18 cellular contexts compared by ENCODE assay signal in genomic region chr22:44547371-44547770, GRCh38.
"Had no signal": no experiment of that assay in that cellular context is flagged by ENCODE, and none has a peak within 500 bp of the region (broad histone marks: within the 10 kb centered on the region; RNA-seq: fewer than 3 reads in every experiment).

No MANE protein-coding gene starts in this region.

- H3K27me3 ChIP-seq: testis had no signal

- H3K27ac Mint-ChIP-seq: naive thymus-derived CD4-positive, alpha-beta T cell; stimulated activated memory B cell treated with anti-CD40 and anti-IgM and Interleukin-4, amounts not matched to agents 10 μg/mL and 1 μg/mL and 100 μg/mL, for 72 hours had no signal

- H3K27ac ChIP-seq: coronary artery, spleen, testis, tibial nerve had no signal

- DNase-seq: effector CD8-positive, alpha-beta T cell; kidney; left colon; left ventricle myocardium superior; mesendoderm; naive thymus-derived CD4-positive, alpha-beta T cell; nephron progenitor cell; spleen; stimulated activated CD4-positive, alpha-beta T cell treated with anti-CD3 and anti-CD28 coated beads, Interleukin-15, amount 100 ng/mL, for 24 hours; stimulated activated CD4-positive, alpha-beta T cell treated with anti-CD3 and anti-CD28 coated beads, Interleukin-1b, Interleukin-23, amount 100 ng/mL, for 48 hours; stimulated activated CD4-positive, alpha-beta T cell treated with anti-CD3 and anti-CD28 coated beads, Interleukin-4, amount 100 ng/mL, for 24 hours; stimulated activated naive CD8-positive, alpha-beta T cell treated with anti-CD3 and anti-CD28 coated beads, Interleukin-15, amount 100 ng/mL, for 72 hours; testis had no signal

- H3K36me3 ChIP-seq: spleen, tibial nerve had no signal

- H3K4me3 Mint-ChIP-seq: naive thymus-derived CD4-positive, alpha-beta T cell; nephron progenitor cell; stimulated activated memory B cell treated with anti-CD40 and anti-IgM and Interleukin-4, amounts not matched to agents 10 μg/mL and 1 μg/mL and 100 μg/mL, for 72 hours; stimulated activated naive CD8-positive, alpha-beta T cell treated with anti-CD3 and anti-CD28 coated beads, Interleukin-15, amount 100 ng/mL, for 72 hours had no signal

- H3K4me3 ChIP-seq: coronary artery, spleen, testis, tibial nerve had no signal

- ATAC-seq: esophagus mucosa; left colon; left ventricle myocardium superior; naive thymus-derived CD4-positive, alpha-beta T cell; sciatic nerve; stimulated activated memory B cell treated with anti-CD40 and anti-IgM and Interleukin-4, amounts not matched to agents 10 μg/mL and 1 μg/mL and 100 μg/mL, for 72 hours; stimulated activated naive CD8-positive, alpha-beta T cell treated with anti-CD3 and anti-CD28 coated beads, Interleukin-15, amount 100 ng/mL, for 72 hours had no signal

- H3K9me3 Mint-ChIP-seq: nephron progenitor cell; stimulated activated memory B cell treated with anti-CD40 and anti-IgM and Interleukin-4, amounts not matched to agents 10 μg/mL and 1 μg/mL and 100 μg/mL, for 72 hours; stimulated activated naive CD8-positive, alpha-beta T cell treated with anti-CD3 and anti-CD28 coated beads, Interleukin-15, amount 100 ng/mL, for 72 hours had no signal

- H3K9me3 ChIP-seq: testis had no signal

- H3K4me1 ChIP-seq: testis had no signal

- H3K36me3 Mint-ChIP-seq: naive thymus-derived CD4-positive, alpha-beta T cell; stimulated activated memory B cell treated with anti-CD40 and anti-IgM and Interleukin-4, amounts not matched to agents 10 μg/mL and 1 μg/mL and 100 μg/mL, for 72 hours had no signal
